Comparison of ENCODE assay signal across 1 cellular context in the genomic region with DNA sequence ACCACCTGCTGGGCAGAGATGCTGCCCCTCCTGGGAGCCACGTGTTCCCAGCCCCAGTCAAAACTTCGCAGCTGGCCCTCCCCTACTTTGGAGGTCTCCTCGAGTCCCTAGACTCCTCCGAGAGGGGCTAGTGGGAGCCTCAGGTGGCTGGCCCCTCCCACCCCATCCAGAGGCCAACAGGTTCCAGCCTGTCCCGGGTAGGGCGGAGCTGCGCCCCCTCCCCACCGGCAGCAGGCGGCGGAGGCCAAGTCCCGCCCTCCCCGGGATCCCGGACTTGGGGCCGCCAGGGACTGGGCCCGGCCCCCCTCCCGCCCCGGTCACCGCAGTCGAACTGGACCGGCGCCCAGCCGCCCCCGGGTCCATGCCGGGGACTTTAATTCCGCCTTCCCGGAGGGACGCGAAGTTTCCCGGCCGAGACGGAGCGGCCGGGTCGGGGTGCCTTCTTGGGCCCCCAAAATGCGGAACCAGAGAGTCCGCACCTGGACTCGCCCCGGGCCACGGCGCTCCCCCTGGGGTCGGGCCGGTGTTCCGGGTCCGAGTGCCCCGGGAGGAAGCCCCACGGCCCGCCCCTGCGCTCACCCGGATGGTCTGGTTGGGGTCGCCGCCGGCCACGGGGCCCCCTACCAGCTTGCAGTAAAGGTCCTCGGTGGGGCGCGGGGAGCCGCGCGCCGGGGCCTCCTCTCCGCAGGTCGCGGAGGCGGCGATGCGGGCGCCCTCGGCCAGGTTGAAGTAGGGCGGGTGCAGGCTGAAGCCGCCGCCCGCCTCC.
TF ChIP-seq lines count a peak whose summit lies in the region.

No MANE protein-coding gene starts in this region.

TF ChIP-seq in endothelial cell of umbilical vein, 7 proteins besides CTCF, POLR2A, EP300 and RAD21:
- TF ChIP-seq, protein P1, sequence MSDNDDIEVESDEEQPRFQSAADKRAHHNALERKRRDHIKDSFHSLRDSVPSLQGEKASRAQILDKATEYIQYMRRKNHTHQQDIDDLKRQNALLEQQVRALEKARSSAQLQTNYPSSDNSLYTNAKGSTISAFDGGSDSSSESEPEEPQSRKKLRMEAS (IDR thresholded peaks at IDR 0.05; ENCODE audit: insufficient read depth, insufficient read length): no peak
- no peak for TF ChIP-seq MYC (IDR thresholded peaks at IDR 0.05; ENCODE audit: low read depth, low read length)
- no peak for TF ChIP-seq JUN (IDR thresholded peaks at IDR 0.05; ENCODE audit: borderline replicate concordance, insufficient read depth, insufficient read length, low read depth)
- TF ChIP-seq GATA2 (IDR thresholded peaks at IDR 0.05; ENCODE audit: insufficient read depth, insufficient read length, low read depth, low read length): no peak
- TF ChIP-seq POLR2AphosphoS5 (IDR thresholded peaks at IDR 0.05; ENCODE audit: insufficient read depth, low read depth, low read length): no peak
- TF ChIP-seq EZH2 (IDR thresholded peaks at IDR 0.05; ENCODE audit: borderline replicate concordance, low read depth, low read length, severe bottlenecking): no peak
- no peak for TF ChIP-seq FOS (IDR thresholded peaks at IDR 0.05; ENCODE audit: borderline replicate concordance, insufficient read depth, low read length)
TF ChIP-seq in endothelial cell of umbilical vein: peak in this region for 0.
